25 cellular contexts compared by ENCODE assay signal in genomic region chr2:187365315-187365714, GRCh38.
DNase-seq lines count a peak whose midpoint lies in the region; ATAC-seq, FAIRE-seq and TF ChIP-seq lines count a peak whose summit lies in the region.
"Had no signal": no experiment of that assay in that cellular context is flagged by ENCODE, and none has a peak within 500 bp of the region (broad histone marks: within the 10 kb centered on the region; RNA-seq: fewer than 3 reads in every experiment).

No MANE protein-coding gene starts in this region.

- H3K4me1 Mint-ChIP-seq in progenitor cell of endocrine pancreas (ENCODE audit: low read depth) = no peaks in the 10 kb centered on the region
- H3K4me1 Mint-ChIP-seq: CD14-positive monocyte; CD4-positive, alpha-beta memory T cell; CD4-positive, CD25-positive, alpha-beta regulatory T cell; CD8-positive, alpha-beta memory T cell had no signal

- BruUV-seq in HepG2 (replicated peaks; lab: Mats Ljungman, UMichigan) (no TSS peak), K562 (replicated peaks; lab: Mats Ljungman, UMichigan) (no TSS peak)

- H3K4me3 ChIP-seq in HepG2 (replicated peaks in 1 of 3; ENCODE audit: insufficient read depth in 1 of 3, low read depth in 2 of 3, low read length in 3 of 3) (no peak overlapping the region), right lobe of liver (no peak overlapping the region), K562 (no peak overlapping the region)
- H3K4me3 ChIP-seq: BLaER1, GM12878 had no signal

- no peak for TF ChIP-seq CTCF in HepG2 (CRISPR knock-in tag; IDR thresholded peaks at IDR 0.05)
- no peak for TF ChIP-seq CTCF in right lobe of liver (IDR thresholded peaks at IDR 0.05)
- TF ChIP-seq CTCF in K562 (IDR thresholded peaks at IDR 0.05 in 2 of 3, conservative IDR thresholded peaks at IDR 0.05 in 1 of 3; ENCODE audit: insufficient read depth in 2 of 3, low read depth in 1 of 3, low read length in 3 of 3) = no peak
- no peak for TF ChIP-seq CTCF in progenitor cell of endocrine pancreas (IDR thresholded peaks at IDR 0.05; ENCODE audit: unreplicated experiment)

- 36% methylated on average over 2 of the region's 2 CpGs for WGBS in HepG2 (ENCODE audit: low lambda C conversion rate)
- 39% methylated on average over 2 of the region's 2 CpGs for WGBS in right lobe of liver (ENCODE audit: insufficient coverage, low coverage, low lambda C conversion rate, missing lambda C conversion rate)
- WGBS in K562 (ENCODE audit: insufficient coverage, low coverage, missing lambda C conversion rate) = 11% methylated on average over 2 of the region's 2 CpGs

- peaks cover 3% of the 10 kb centered on the region for H3K9me3 Mint-ChIP-seq in progenitor cell of endocrine pancreas (ENCODE audit: low read depth)

- H3K27me3 Mint-ChIP-seq in progenitor cell of endocrine pancreas = no peaks in the 10 kb centered on the region
- H3K27me3 Mint-ChIP-seq: CD4-positive, alpha-beta memory T cell; CD4-positive, CD25-positive, alpha-beta regulatory T cell; CD8-positive, alpha-beta memory T cell had no signal

- no peaks in the 10 kb centered on the region for H3K79me2 ChIP-seq in HepG2 (ENCODE audit: insufficient read depth, low read length)
- no peaks in the 10 kb centered on the region for H3K79me2 ChIP-seq in K562 (ENCODE audit: control insufficient read depth, insufficient read depth, low read length)

- no peak overlapping the region for H3K9ac ChIP-seq in HepG2 (ENCODE audit: insufficient read depth, low read depth, low read length)
- no peak overlapping the region for H3K9ac ChIP-seq in K562 (ENCODE audit: insufficient read depth in 1 of 2, low read depth in 2 of 2, low read length in 2 of 2)
- H3K9ac ChIP-seq: BLaER1 had no signal

- H3K27ac Mint-ChIP-seq in progenitor cell of endocrine pancreas = no peak overlapping the region
- H3K27ac Mint-ChIP-seq: CD14-positive monocyte; CD4-positive, alpha-beta memory T cell; CD4-positive, CD25-positive, alpha-beta regulatory T cell; CD8-positive, alpha-beta memory T cell had no signal

- intact Hi-C loops in HepG2 (cut with micrococcal nuclease; ENCODE audit: unreplicated experiment) (no loop called here), right lobe of liver (cut with DNase I) (no loop called here), K562 (cut with micrococcal nuclease) (no loop called here)

- CTCF ChIA-PET in HepG2 (lab: Yijun Ruan, JAX; ENCODE audit: low intra/inter-chr PET ratio, low total read pairs) = no interaction called here
- CTCF ChIA-PET in K562 (lab: Yijun Ruan, JAX; ENCODE audit: low intra/inter-chr PET ratio) = no interaction called here

- no peak overlapping the region for H2AFZ ChIP-seq in HepG2 (ENCODE audit: low read length)
- no peak overlapping the region for H2AFZ ChIP-seq in K562 (ENCODE audit: low read depth, low read length)

- in situ Hi-C loops in HepG2 (cut with HindIII; ENCODE audit: extremely low pct_ligation_motif_present, low pct_unique_long_range_greater_than_20kb) = no loop called here
- in situ Hi-C loops in K562 (cut with MboI) = no loop called here

- H3K9me1 ChIP-seq in K562 (ENCODE audit: control insufficient read depth, insufficient read depth, low read length) = no peaks in the 10 kb centered on the region

- H3K4me1 ChIP-seq in HepG2 (ENCODE audit: insufficient read depth, low read length) (no peaks in the 10 kb centered on the region), right lobe of liver (no peaks in the 10 kb centered on the region), K562 (replicated peaks in 1 of 2; ENCODE audit: control insufficient read depth in 2 of 2, insufficient read depth in 2 of 2, low read length in 2 of 2) (no peaks in the 10 kb centered on the region)
- H3K4me1 ChIP-seq: BE2C, BLaER1 had no signal

- no peaks in the 10 kb centered on the region for H3K36me3 ChIP-seq in HepG2 (replicated peaks in 1 of 2; ENCODE audit: control insufficient read depth in 1 of 2, insufficient read depth in 2 of 2, low read length in 2 of 2)
- no peaks in the 10 kb centered on the region for H3K36me3 ChIP-seq in right lobe of liver
- H3K36me3 ChIP-seq in K562 (ENCODE audit: control insufficient read depth, insufficient read depth, low read length) = no peaks in the 10 kb centered on the region
- H3K36me3 ChIP-seq: BE2C, BLaER1 had no signal

- no peak for ATAC-seq in HepG2
- no peak for ATAC-seq in right lobe of liver
- no peak for ATAC-seq in K562
- ATAC-seq: GM12878 had no signal

- TF ChIP-seq POLR2A in HepG2 (IDR thresholded peaks at IDR 0.05; ENCODE audit: insufficient read depth in 1 of 2, low read depth in 2 of 2, low read length in 2 of 2) = no peak
- no peak for TF ChIP-seq POLR2A in right lobe of liver (IDR thresholded peaks at IDR 0.05)
- TF ChIP-seq POLR2A in K562 (conservative IDR thresholded peaks at IDR 0.05) = no peak

- H3K4me3 Mint-ChIP-seq in progenitor cell of endocrine pancreas (ENCODE audit: low read depth) = no peak overlapping the region
- H3K4me3 Mint-ChIP-seq: CD14-positive monocyte; CD4-positive, alpha-beta memory T cell; CD4-positive, CD25-positive, alpha-beta regulatory T cell; CD8-positive, alpha-beta memory T cell had no signal

- TF ChIP-seq EP300 in HepG2 (IDR thresholded peaks at IDR 0.05; ENCODE audit: low read depth in 2 of 2, low read length in 2 of 2) = no peak
- no peak for TF ChIP-seq EP300 in HepG2 (CRISPR knock-in tag; IDR thresholded peaks at IDR 0.05; ENCODE audit: borderline replicate concordance)
- TF ChIP-seq EP300 in K562 (IDR thresholded peaks at IDR 0.05; ENCODE audit: low read length) = no peak

- H4K20me1 ChIP-seq in HepG2 (ENCODE audit: insufficient read depth, low read length) (no peaks in the 10 kb centered on the region), K562 (replicated peaks; ENCODE audit: control insufficient read depth, insufficient read depth, low read length) (no peaks in the 10 kb centered on the region)
- H4K20me1 ChIP-seq: BLaER1 had no signal

- H3K4me2 ChIP-seq in HepG2 (ENCODE audit: low read depth, low read length) (no peak overlapping the region), K562 (ENCODE audit: insufficient read depth, low read length) (no peak overlapping the region)
- H3K4me2 ChIP-seq: BLaER1 had no signal

- TF ChIP-seq RAD21 in HepG2 (CRISPR knock-in tag; IDR thresholded peaks at IDR 0.05) = no peak
- TF ChIP-seq RAD21 in K562 (CRISPR knock-in tag; conservative IDR thresholded peaks at IDR 0.05 in 1 of 2, IDR thresholded peaks at IDR 0.05 in 1 of 2) = no peak

- DNase-seq in HepG2 (ENCODE audit: low spot score) = no peak
- DNase-seq in right lobe of liver = no peak
- DNase-seq in K562 (ENCODE audit: extremely low read depth in 1 of 4, low spot score in 3 of 4) = no peak
- no peak for DNase-seq in NCI-H1105 (lab: John Stamatoyannopoulos, UW)
- DNase-seq in progenitor cell of endocrine pancreas (ENCODE audit: low spot score, unreplicated experiment) = no peak
- DNase-seq: ACHN; BE2C; C1 segment of cervical spinal cord; CD4-positive, alpha-beta memory T cell; CD4-positive, CD25-positive, alpha-beta regulatory T cell; CD8-positive, alpha-beta memory T cell; COR-L47; DMS 273 treated with DMSO at 0.1 percent for 48 hours; DMS153; DMS53; DMS79; DND-41; EL; GDM1 had no signal

- H3K9me3 ChIP-seq in HepG2 (ENCODE audit: low read length) (no peaks in the 10 kb centered on the region), right lobe of liver (no peaks in the 10 kb centered on the region), K562 (replicated peaks; ENCODE audit: control insufficient read depth, insufficient read depth, low read depth, low read length) (no peaks in the 10 kb centered on the region)
- H3K9me3 ChIP-seq: BE2C, BLaER1 had no signal

- H3K27me3 ChIP-seq in HepG2 (ENCODE audit: control insufficient read depth in 1 of 2, insufficient read depth in 2 of 2, low read length in 2 of 2) = no peaks in the 10 kb centered on the region; a peak in 1 of 5 replicates
- no peaks in the 10 kb centered on the region for H3K27me3 ChIP-seq in right lobe of liver
- no peaks in the 10 kb centered on the region for H3K27me3 ChIP-seq in K562 (ENCODE audit: control insufficient read depth in 2 of 2, insufficient read depth in 2 of 2, low read length in 2 of 2)
- H3K27me3 ChIP-seq: BE2C, BLaER1 had no signal

- FAIRE-seq in HepG2 (lab: Jason Lieb, UNC) (no peak), K562 (lab: Jason Lieb, UNC) (no peak)
- FAIRE-seq: GM12878, GM12892, GM18507 had no signal

- H3K36me3 Mint-ChIP-seq in progenitor cell of endocrine pancreas (ENCODE audit: insufficient read depth) = no peaks in the 10 kb centered on the region
- H3K36me3 Mint-ChIP-seq: CD4-positive, alpha-beta memory T cell; CD8-positive, alpha-beta memory T cell had no signal

- POLR2A ChIA-PET in HepG2 (lab: Yijun Ruan, JAX) = no interaction called here
- POLR2A ChIA-PET in K562 (lab: Yijun Ruan, JAX) = no interaction called here

- no peak overlapping the region for H3K27ac ChIP-seq in HepG2 (ENCODE audit: extremely low read length, insufficient read depth, low read length)
- no peak overlapping the region for H3K27ac ChIP-seq in right lobe of liver
- no peak overlapping the region for H3K27ac ChIP-seq in K562 (ENCODE audit: extremely low read depth, low read depth, low read length)
- H3K27ac ChIP-seq: 22Rv1, BLaER1 had no signal

TF ChIP-seq in HepG2, 621 proteins besides CTCF, POLR2A, EP300 and RAD21:
- TF ChIP-seq EED (CRISPR knock-in tag; IDR thresholded peaks at IDR 0.05) (no peak), MAFK (conservative IDR thresholded peaks at IDR 0.05 in 1 of 2, IDR thresholded peaks at IDR 0.05 in 1 of 2; ENCODE audit: low read length in 2 of 2) (peak; percentile 49 to 74; a peak in 3 of 4 replicates), ZNF263 (CRISPR knock-in tag; IDR thresholded peaks at IDR 0.05) (no peak), MAFF (IDR thresholded peaks at IDR 0.05; ENCODE audit: low read depth, low read length) (peak; percentile 61)
- TF ChIP-seq, protein P1, sequence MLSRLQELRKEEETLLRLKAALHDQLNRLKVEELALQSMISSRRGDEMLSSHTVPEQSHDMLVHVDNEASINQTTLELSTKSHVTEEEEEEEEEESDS (CRISPR knock-in tag; IDR thresholded peaks at IDR 0.05; ENCODE audit: borderline replicate concordance) = no peak

TF ChIP-seq in K562, 482 proteins besides CTCF, POLR2A, EP300 and RAD21:
- TF ChIP-seq MAFG (tag; conservative IDR thresholded peaks at IDR 0.05) (0 out of 2 replicates have a peak, but pooled peaks have one; percentile 9), TEAD2 (tag; IDR thresholded peaks at IDR 0.05) (no peak), ZNF316 (IDR thresholded peaks at IDR 0.05) (peak; percentile 39; the same call in 1 of the 2 replicates), ZNF696 (CRISPR knock-in tag; conservative IDR thresholded peaks at IDR 0.05) (no peak), NCOA2 (IDR thresholded peaks at IDR 0.05; ENCODE audit: partially characterized antibody in 2 of 2) (no peak), MAFF (IDR thresholded peaks at IDR 0.05; ENCODE audit: low read length) (peak; percentile 18; the same call in 1 of the 2 replicates)
TF ChIP-seq in K562: peak in this region for 3.

Comparison
In these comparisons a context has a peak if more than half of its experiments do, and no peak if none do; other contexts are left out.
1. Of the 241 proteins assayed by ChIP-seq in both HepG2 and K562: peak only in HepG2: MAFK; only in K562: MAFG; in both: MAFF; in neither: 238.